Comparison of ENCODE assay signal across 8 cellular contexts in the genomic region with DNA sequence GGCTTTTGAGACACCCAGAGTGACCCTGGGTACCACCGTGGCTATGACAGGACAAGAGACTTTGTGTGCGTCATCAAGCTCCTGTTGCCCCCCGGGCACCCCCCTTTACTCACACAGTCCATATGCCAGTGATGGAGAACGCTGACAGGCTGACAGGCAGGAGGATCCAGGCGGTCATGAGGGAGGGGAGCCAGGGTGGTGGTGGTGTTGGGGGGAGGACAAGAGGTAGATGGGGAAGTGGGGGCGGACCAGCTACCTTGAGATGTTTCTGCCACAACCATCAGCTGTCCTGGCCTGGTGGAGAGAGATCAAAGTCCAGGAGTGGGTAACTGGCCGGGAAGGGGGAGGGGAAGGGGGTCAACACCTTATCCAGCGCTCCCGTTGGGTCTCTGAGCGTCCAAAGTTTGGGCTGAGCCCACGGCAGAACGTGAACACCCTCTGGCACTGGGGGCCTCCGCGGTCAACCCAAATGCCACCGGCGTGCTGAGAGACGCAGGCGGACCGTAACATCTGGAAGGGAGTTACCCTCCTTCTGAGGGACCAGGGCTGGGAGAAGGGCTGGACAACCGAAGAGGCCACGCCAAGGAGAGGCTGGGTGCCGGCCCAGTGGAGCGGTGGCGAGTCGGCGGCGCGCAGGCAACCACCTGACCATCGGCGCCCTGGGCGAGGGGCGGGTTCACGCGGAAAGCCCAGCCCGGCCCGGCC. TPM values are rescaled to one million over a fixed set of nuclear protein-coding genes. Genes with fewer than 3 reads are reported as not detected.
DNase-seq lines count a peak whose midpoint lies in the region; ATAC-seq and TF ChIP-seq lines count a peak whose summit lies in the region.

No MANE protein-coding gene starts in this region.

- peak; percentile 59 for DNase-seq in CD1c-positive myeloid dendritic cell (ENCODE audit: extremely low spot score)
- no peak for DNase-seq in activated CD4-positive, alpha-beta memory T cell treated with anti-CD3 and anti-CD28 coated beads, Interleukin-2, amount 10 ng/mL, durations not matched to agents 7 days and 5 days
- DNase-seq in globus pallidus (ENCODE audit: low spot score): peak; percentile 63
- no peak for DNase-seq in cerebellar nuclear complex (lab: John Stamatoyannopoulos, UW)
- DNase-seq in NCI-H2029 (lab: John Stamatoyannopoulos, UW): no peak

- H3K4me1 ChIP-seq in neutrophil (ENCODE audit: control insufficient read depth in 1 of 2, insufficient read depth in 1 of 2, low read depth in 1 of 2, low read length in 1 of 2): peaks cover 41 to 51% of the 10 kb centered on the region in 2 experiments

- POLR2A ChIA-PET in activated CD4-positive, alpha-beta memory T cell treated with anti-CD3 and anti-CD28 coated beads, Interleukin-2, amount 10 ng/mL, durations not matched to agents 7 days and 5 days (lab: Charles Lee): interaction anchor here (0.8 to 8.1 kb wide), 6 partner anchors 11 to 63 kb away, joined by 3 to 40 read pairs (median 5); partner anchors contain the start of genes MAT2A, USP39 and VAMP8

- peak overlapping the region; percentile 69 for H3K4me3 Mint-ChIP-seq in activated CD4-positive, alpha-beta memory T cell treated with anti-CD3 and anti-CD28 coated beads, Interleukin-2, amount 10 ng/mL, durations not matched to agents 7 days and 5 days

- H3K4me3 ChIP-seq in neutrophil (ENCODE audit: low read depth in 1 of 2, low read length in 1 of 2): peak overlapping the region; percentile 66 to 75

- H3K27me3 ChIP-seq in neutrophil: peaks cover 14% of the 10 kb centered on the region

- H3K36me3 Mint-ChIP-seq in activated CD4-positive, alpha-beta memory T cell treated with anti-CD3 and anti-CD28 coated beads, Interleukin-2, amount 10 ng/mL, durations not matched to agents 7 days and 5 days (ENCODE audit: low read depth): peaks cover 8% of the 10 kb centered on the region

- H3K27ac Mint-ChIP-seq in activated CD4-positive, alpha-beta memory T cell treated with anti-CD3 and anti-CD28 coated beads, Interleukin-2, amount 10 ng/mL, durations not matched to agents 7 days and 5 days: no peak overlapping the region

- CTCF ChIA-PET in activated CD4-positive, alpha-beta memory T cell treated with anti-CD3 and anti-CD28 coated beads, Interleukin-2, amount 10 ng/mL, durations not matched to agents 7 days and 5 days (lab: Charles Lee): interaction anchor here (1.5 kb wide), 1 partner anchor 46 kb away, joined by 4 read pairs; no protein-coding TSS in a partner anchor

- peaks cover 18% of the 10 kb centered on the region for H3K4me1 Mint-ChIP-seq in activated CD4-positive, alpha-beta memory T cell treated with anti-CD3 and anti-CD28 coated beads, Interleukin-2, amount 10 ng/mL, durations not matched to agents 7 days and 5 days

- H3K27me3 Mint-ChIP-seq in activated CD4-positive, alpha-beta memory T cell treated with anti-CD3 and anti-CD28 coated beads, Interleukin-2, amount 10 ng/mL, durations not matched to agents 7 days and 5 days: peaks cover 2% of the 10 kb centered on the region

- no peaks in the 10 kb centered on the region for H3K9me3 Mint-ChIP-seq in activated CD4-positive, alpha-beta memory T cell treated with anti-CD3 and anti-CD28 coated beads, Interleukin-2, amount 10 ng/mL, durations not matched to agents 7 days and 5 days

- peak overlapping the region; percentile 45 for H3K27ac ChIP-seq in neutrophil

- no peaks in the 10 kb centered on the region for H3K9me3 ChIP-seq in neutrophil

- TF ChIP-seq CTCF in neutrophil (IDR thresholded peaks at IDR 0.05): no peak

- ATAC-seq in GM19372 (IDR thresholded peaks at IDR 0.05; ENCODE audit: low read depth, unreplicated experiment) (peak; percentile 43), HG03354 (IDR thresholded peaks at IDR 0.05; ENCODE audit: poor library complexity, severe bottlenecking, unreplicated experiment) (peak; percentile 39)

- peaks cover 45% of the 10 kb centered on the region for H3K36me3 ChIP-seq in neutrophil

RNA-seq across cellular contexts. Expression of gene TMEM150A, which starts 0.6 kb away (rescaled TPM):
- 1 to 10 TPM; 1.3 to 2.0 TPM for total RNA-seq in activated CD4-positive, alpha-beta memory T cell treated with anti-CD3 and anti-CD28 coated beads, Interleukin-2, amount 10 ng/mL, durations not matched to agents 7 days and 5 days

RNA-seq across cellular contexts. Expression of gene RNF181, which starts 6.4 kb away (rescaled TPM):
- total RNA-seq in activated CD4-positive, alpha-beta memory T cell treated with anti-CD3 and anti-CD28 coated beads, Interleukin-2, amount 10 ng/mL, durations not matched to agents 7 days and 5 days: 100 to 1,000 TPM; 117 to 121 TPM

RNA-seq across cellular contexts. Expression of gene C2orf68, which starts 9.9 kb away (rescaled TPM):
- 10 to 100 TPM; 48.8 to 50.9 TPM for total RNA-seq in activated CD4-positive, alpha-beta memory T cell treated with anti-CD3 and anti-CD28 coated beads, Interleukin-2, amount 10 ng/mL, durations not matched to agents 7 days and 5 days

RNA-seq across cellular contexts. Expression of gene USP39, which starts 14.1 kb away (rescaled TPM):
- 10 to 100 TPM; 69.1 to 71.2 TPM for total RNA-seq in activated CD4-positive, alpha-beta memory T cell treated with anti-CD3 and anti-CD28 coated beads, Interleukin-2, amount 10 ng/mL, durations not matched to agents 7 days and 5 days

RNA-seq across cellular contexts. Expression of gene VAMP5, which starts 17.7 kb away (rescaled TPM):
- total RNA-seq in activated CD4-positive, alpha-beta memory T cell treated with anti-CD3 and anti-CD28 coated beads, Interleukin-2, amount 10 ng/mL, durations not matched to agents 7 days and 5 days: 10 to 100 TPM; 89.6 to 91.8 TPM

Comparison
In these comparisons a context has a peak if more than half of its experiments do, and no peak if none do; other contexts are left out.
1. DNase-seq: peak in CD1c-positive myeloid dendritic cell (single experiment) and globus pallidus (single experiment); none in activated CD4-positive, alpha-beta memory T cell treated with anti-CD3 and anti-CD28 coated beads, Interleukin-2, amount 10 ng/mL, durations not matched to agents 7 days and 5 days (single experiment), cerebellar nuclear complex (0 of 2) and NCI-H2029 (single experiment).